Comparison of ENCODE assay signal across 10 cellular contexts in genomic region chr14:68520637-68521556, GRCh38.
A peak's percentile ranks its signal among the peaks of the same experiment; 100 is the strongest.
DNase-seq lines count a peak whose midpoint lies in the region; ATAC-seq and TF ChIP-seq lines count a peak whose summit lies in the region.
"Had no signal": no experiment of that assay in that cellular context is flagged by ENCODE, and none has a peak within 500 bp of the region (broad histone marks: within the 10 kb centered on the region; RNA-seq: fewer than 3 reads in every experiment).

No MANE protein-coding gene starts in this region.

- POLR2A ChIA-PET in RWPE1 (lab: Yijun Ruan, JAX; ENCODE audit: low non-redundant PET), result no interaction called here

- no peak for TF ChIP-seq CTCF in RWPE1 (conservative IDR thresholded peaks at IDR 0.05; ENCODE audit: low read depth)

- no peak for ATAC-seq in stimulated activated naive B cell treated with anti-CD40 and anti-IgM and Interleukin-4, amounts not matched to agents 10 μg/mL and 1 μg/mL and 100 μg/mL, for 72 hours (replicated peaks)
- ATAC-seq in activated CD4-positive, CD25-positive, alpha-beta regulatory T cell treated with anti-CD3 and anti-CD28 coated beads, Interleukin-2, amount 50 U/mL, for 24 hours, result no peak
- ATAC-seq: natural killer cell had no signal

- H3K27ac ChIP-seq in RWPE1, result peak overlapping the region; percentile 78

- CTCF ChIA-PET in RWPE1 (lab: Yijun Ruan, JAX), result no interaction called here

- peaks cover 0 to 5% of the 10 kb centered on the region in 2 donors for H3K36me3 Mint-ChIP-seq in stimulated activated naive B cell treated with anti-CD40 and anti-IgM and Interleukin-4, amounts not matched to agents 10 μg/mL and 1 μg/mL and 100 μg/mL, for 72 hours
- H3K36me3 Mint-ChIP-seq: natural killer cell had no signal

- H3K9me3 Mint-ChIP-seq in stimulated activated naive B cell treated with anti-CD40 and anti-IgM and Interleukin-4, amounts not matched to agents 10 μg/mL and 1 μg/mL and 100 μg/mL, for 72 hours, result peaks cover 3 to 4% of the 10 kb centered on the region in 2 donors
- H3K9me3 Mint-ChIP-seq: natural killer cell had no signal

- H3K4me1 Mint-ChIP-seq in stimulated activated naive B cell treated with anti-CD40 and anti-IgM and Interleukin-4, amounts not matched to agents 10 μg/mL and 1 μg/mL and 100 μg/mL, for 72 hours, result peaks cover 27 to 60% of the 10 kb centered on the region in 2 donors

- no peaks in the 10 kb centered on the region for H3K27me3 Mint-ChIP-seq in stimulated activated naive B cell treated with anti-CD40 and anti-IgM and Interleukin-4, amounts not matched to agents 10 μg/mL and 1 μg/mL and 100 μg/mL, for 72 hours

- DNase-seq in HK-2 (ENCODE audit: unreplicated experiment), result peak; percentile 53
- peak; percentile 94 for DNase-seq in RWPE1 (ENCODE audit: low spot score)
- DNase-seq in kidney glomerular epithelial cell (lab: John Stamatoyannopoulos, UW), result peak; percentile 43
- DNase-seq in stimulated activated naive B cell treated with anti-CD40 and anti-IgM and Interleukin-4, amounts not matched to agents 10 μg/mL and 1 μg/mL and 100 μg/mL, for 72 hours, result no peak
- DNase-seq in occipital lobe (lab: John Stamatoyannopoulos, UW), result no peak
- DNase-seq in NCI-H526 treated with DMSO at 0.1 percent for 48 hours (lab: John Stamatoyannopoulos, UW), result no peak
- no peak for DNase-seq in D341Med (ENCODE audit: low spot score)
- DNase-seq: natural killer cell, NCI-H1105 treated with DMSO at 0.1 percent for 48 hours had no signal

- H3K27ac Mint-ChIP-seq in stimulated activated naive B cell treated with anti-CD40 and anti-IgM and Interleukin-4, amounts not matched to agents 10 μg/mL and 1 μg/mL and 100 μg/mL, for 72 hours, result peak overlapping the region; percentile 62

- H3K4me3 Mint-ChIP-seq in stimulated activated naive B cell treated with anti-CD40 and anti-IgM and Interleukin-4, amounts not matched to agents 10 μg/mL and 1 μg/mL and 100 μg/mL, for 72 hours, result no peak overlapping the region
- H3K4me3 Mint-ChIP-seq: natural killer cell had no signal

Comparison
In these comparisons a context has a peak if more than half of its experiments do, and no peak if none do; other contexts are left out.
1. DNase-seq: peak in HK-2 (single experiment), RWPE1 (single experiment) and kidney glomerular epithelial cell (single experiment); none in stimulated activated naive B cell treated with anti-CD40 and anti-IgM and Interleukin-4, amounts not matched to agents 10 μg/mL and 1 μg/mL and 100 μg/mL, for 72 hours (single experiment), occipital lobe (single experiment), NCI-H526 treated with DMSO at 0.1 percent for 48 hours (single experiment) and D341Med (single experiment).